ENCODE assay signal across 8 cellular contexts in the genomic region with DNA sequence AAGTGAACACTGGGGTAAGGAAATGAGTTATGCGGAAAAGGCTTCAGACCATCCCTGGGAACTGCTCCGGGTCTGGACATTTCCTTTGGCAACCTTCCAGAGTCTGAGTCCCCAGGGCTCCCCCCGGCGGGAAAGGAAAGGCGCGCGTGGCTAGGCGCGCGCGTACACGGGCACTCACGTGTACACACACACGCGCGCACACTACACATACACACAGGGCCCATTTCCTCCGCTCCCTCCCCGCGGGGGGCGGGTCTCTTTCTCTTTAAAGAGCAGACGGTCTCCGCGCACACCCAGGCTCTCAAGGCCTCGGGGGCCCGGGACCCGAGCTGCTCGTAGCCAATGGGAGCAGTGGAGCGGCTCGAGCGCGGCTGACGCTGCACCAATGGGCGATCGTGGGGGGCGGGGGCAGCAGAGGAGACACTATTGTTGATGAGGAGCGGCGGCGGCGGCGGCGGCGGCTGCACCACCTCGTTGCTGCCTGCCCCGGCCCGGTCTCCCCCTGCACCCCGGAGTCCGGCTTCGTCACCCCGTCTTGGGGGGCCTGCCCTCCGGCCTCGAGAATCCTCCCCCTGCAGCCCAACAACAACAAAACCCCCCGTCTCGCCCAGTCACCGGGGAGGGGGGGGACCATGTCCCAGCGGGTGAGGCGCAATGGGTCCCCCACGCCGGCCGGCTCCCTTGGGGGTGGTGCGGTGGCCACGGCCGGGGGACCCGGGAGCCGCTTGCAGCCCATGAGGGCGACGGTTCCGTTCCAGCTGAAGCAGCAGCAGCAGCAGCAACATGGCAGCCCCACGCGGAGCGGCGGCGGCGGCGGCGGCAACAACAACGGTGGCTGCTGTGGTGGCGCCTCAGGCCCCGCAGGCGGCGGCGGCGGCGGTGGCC. TPM values are rescaled to one million over a fixed set of nuclear protein-coding genes. Genes with fewer than 3 reads are reported as not detected.
A peak's percentile ranks its signal among the peaks of the same experiment; 100 is the strongest.
DNase-seq lines count a peak whose midpoint lies in the region; ATAC-seq and TF ChIP-seq lines count a peak whose summit lies in the region.

A gene (plus strand): TSS at position 414 of the 885 bp plus-strand sequence. CDS start 219 bp downstream, at position 633.

- H3K36me3 Mint-ChIP-seq in activated naive CD4-positive, alpha-beta T cell treated with anti-CD3 and anti-CD28 coated beads, Interleukin-2, amount 50 U/mL, for 72 hours, result peaks cover 12 to 20% of the 10 kb centered on the region in 2 donors

- TF ChIP-seq CTCF in GM10266 (IDR thresholded peaks at IDR 0.05; ENCODE audit: control insufficient read depth, insufficient read depth, low read depth, missing control alignments) (peak; percentile 15), suprapubic skin (IDR thresholded peaks at IDR 0.05) (no peak)

- H3K36me3 ChIP-seq in suprapubic skin, result no peaks in the 10 kb centered on the region

- H3K4me1 ChIP-seq in suprapubic skin, result peaks cover 34% of the 10 kb centered on the region

- peak within 1 kb of the TSS; percentile 80 for H3K4me3 ChIP-seq in suprapubic skin

- H3K9me3 ChIP-seq in suprapubic skin, result no peaks in the 10 kb centered on the region

- TF ChIP-seq POLR2A in suprapubic skin (IDR thresholded peaks at IDR 0.05), result peak in 1 of 2 donors; percentile 33

- WGBS in suprapubic skin, result 1% methylated on average over 38 of the region's 83 CpGs

- no peak for TF ChIP-seq EP300 in suprapubic skin (IDR thresholded peaks at IDR 0.05)

- ATAC-seq in HG02623 (IDR thresholded peaks at IDR 0.05; ENCODE audit: unreplicated experiment), result peak; percentile 90
- ATAC-seq in SK-N-SH treated with all-trans-retinoic acid at 6 μM for 48 hours, result peak; percentile 99
- ATAC-seq in activated naive CD4-positive, alpha-beta T cell treated with anti-CD3 and anti-CD28 coated beads, Interleukin-2, amount 50 U/mL, for 72 hours, result peak; percentile 85 to 87

- H3K27ac Mint-ChIP-seq in activated naive CD4-positive, alpha-beta T cell treated with anti-CD3 and anti-CD28 coated beads, Interleukin-2, amount 50 U/mL, for 72 hours, result peak within 1 kb of the TSS; percentile 94 to 97

- DNase-seq in GM10266 (ENCODE audit: extremely low spot score) (peak; percentile 96), NCI-H1092 treated with DMSO at 0.1 percent for 48 hours (lab: John Stamatoyannopoulos, UW) (peak; percentile 90), glomerular endothelial cell (ENCODE audit: extremely low read depth, low read depth, low spot score) (peak; percentile 50), occipital lobe (lab: John Stamatoyannopoulos, UW) (peak; percentile 97), suprapubic skin (ENCODE audit: low spot score in 2 of 2) (peak; percentile 99 to 100)
- DNase-seq in activated naive CD4-positive, alpha-beta T cell treated with anti-CD3 and anti-CD28 coated beads, Interleukin-2, amount 50 U/mL, for 72 hours (ENCODE audit: low spot score in 2 of 2), result peak; percentile 97 to 98

- peak within 1 kb of the TSS; percentile 93 for H3K27ac ChIP-seq in suprapubic skin

- H3K27me3 ChIP-seq in suprapubic skin, result no peaks in the 10 kb centered on the region

- H3K9me3 Mint-ChIP-seq in activated naive CD4-positive, alpha-beta T cell treated with anti-CD3 and anti-CD28 coated beads, Interleukin-2, amount 50 U/mL, for 72 hours, result peaks cover 0 to 3% of the 10 kb centered on the region in 2 donors

TF ChIP-seq in SK-N-SH treated with all-trans-retinoic acid at 6 μM for 48 hours, 23 proteins besides CTCF, POLR2A, EP300 and RAD21:
- TF ChIP-seq, protein P1, sequence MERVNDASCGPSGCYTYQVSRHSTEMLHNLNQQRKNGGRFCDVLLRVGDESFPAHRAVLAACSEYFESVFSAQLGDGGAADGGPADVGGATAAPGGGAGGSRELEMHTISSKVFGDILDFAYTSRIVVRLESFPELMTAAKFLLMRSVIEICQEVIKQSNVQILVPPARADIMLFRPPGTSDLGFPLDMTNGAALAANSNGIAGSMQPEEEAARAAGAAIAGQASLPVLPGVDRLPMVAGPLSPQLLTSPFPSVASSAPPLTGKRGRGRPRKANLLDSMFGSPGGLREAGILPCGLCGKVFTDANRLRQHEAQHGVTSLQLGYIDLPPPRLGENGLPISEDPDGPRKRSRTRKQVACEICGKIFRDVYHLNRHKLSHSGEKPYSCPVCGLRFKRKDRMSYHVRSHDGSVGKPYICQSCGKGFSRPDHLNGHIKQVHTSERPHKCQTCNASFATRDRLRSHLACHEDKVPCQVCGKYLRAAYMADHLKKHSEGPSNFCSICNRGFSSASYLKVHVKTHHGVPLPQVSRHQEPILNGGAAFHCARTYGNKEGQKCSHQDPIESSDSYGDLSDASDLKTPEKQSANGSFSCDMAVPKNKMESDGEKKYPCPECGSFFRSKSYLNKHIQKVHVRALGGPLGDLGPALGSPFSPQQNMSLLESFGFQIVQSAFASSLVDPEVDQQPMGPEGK (CRISPR knock-in tag; IDR thresholded peaks at IDR 0.05; ENCODE audit: borderline replicate concordance), result peak; percentile 81; the same call in 1 of the 2 replicates
- TF ChIP-seq ZNF565 (CRISPR knock-in tag; conservative IDR thresholded peaks at IDR 0.05; ENCODE audit: low read depth), result no peak
- TF ChIP-seq GLIS3 (CRISPR knock-in tag; IDR thresholded peaks at IDR 0.05), result 0 out of 2 replicates have a peak, but pooled peaks have one; percentile 53

RNA-seq across cellular contexts. Expression of the gene that starts here (rescaled TPM):
- 10 to 100 TPM; 17.7 to 23.3 TPM for total RNA-seq in activated naive CD4-positive, alpha-beta T cell treated with anti-CD3 and anti-CD28 coated beads, Interleukin-2, amount 50 U/mL, for 72 hours
- total RNA-seq in glomerular endothelial cell, result 3.1 and 3.4 TPM in 2 replicates
- 44.6 TPM for total RNA-seq in occipital lobe
- total RNA-seq in suprapubic skin, result 10 to 100 TPM; 11.2 to 40.0 (median 17.7) TPM

Comparison
In these comparisons a context has a peak if more than half of its experiments do, and no peak if none do; other contexts are left out.
1. Peak in every context shown above with its lines: DNase-seq, ATAC-seq, H3K4me3 ChIP-seq and H3K27ac ChIP-seq.